In genomic region chr13:82096256-82096655, GRCh38 we compare ENCODE assay signal across 10 cellular contexts.
"Had no signal": no experiment of that assay in that cellular context is flagged by ENCODE, and none has a peak within 500 bp of the region (broad histone marks: within the 10 kb centered on the region; RNA-seq: fewer than 3 reads in every experiment).

No MANE protein-coding gene starts in this region.

- H2AFZ ChIP-seq: GM23248, GM23338 had no signal

- H3K4me2 ChIP-seq: GM23338 had no signal

- FAIRE-seq: H54 had no signal

- H3K27ac ChIP-seq: GM23248 had no signal

- H3K4me3 ChIP-seq: GM23248, GM23338, HAP-1 had no signal

- H3K9ac ChIP-seq: GM23248 had no signal

- H3K9me3 ChIP-seq: HAP-1 had no signal

- DNase-seq: GM23248, GOT3, H7, H9, HCEC 1CT, HFFc6 had no signal

- ATAC-seq: GM23338, HCT116 had no signal

- H3K36me3 ChIP-seq: HAP-1 had no signal
